1 cellular context compared by ENCODE assay signal in genomic region chr15:74545776-74546656, GRCh38.
TF ChIP-seq lines count a peak whose summit lies in the region.

No MANE protein-coding gene starts in this region.

TF ChIP-seq in GM12878, 131 proteins besides CTCF, POLR2A, EP300 and RAD21 (continued from another document):
- 0 out of 2 replicates have a peak, but pooled peaks have one; percentile 30 for TF ChIP-seq MLLT1 (IDR thresholded peaks at IDR 0.05)
- TF ChIP-seq ZBED1 (IDR thresholded peaks at IDR 0.05; ENCODE audit: borderline replicate concordance), result peak; percentile 84
- TF ChIP-seq CBFB (IDR thresholded peaks at IDR 0.05; ENCODE audit: low read depth), result peak; percentile 82
- TF ChIP-seq NBN (IDR thresholded peaks at IDR 0.05), result peak; percentile 79
- no peak for TF ChIP-seq ZNF384 (IDR thresholded peaks at IDR 0.05; ENCODE audit: borderline replicate concordance, low read depth, low read length)
- peak; percentile 86 for TF ChIP-seq TCF12 (IDR thresholded peaks at IDR 0.05; ENCODE audit: low read depth, low read length)
- TF ChIP-seq HDAC2 (IDR thresholded peaks at IDR 0.05), result no peak
- TF ChIP-seq KDM1A (IDR thresholded peaks at IDR 0.05; ENCODE audit: borderline replicate concordance), result no peak
- TF ChIP-seq PAX5 (IDR thresholded peaks at IDR 0.05; ENCODE audit: borderline replicate concordance, low read depth, low read length), result peak; percentile 76; the same call in 1 of the 2 replicates
- no peak for TF ChIP-seq CEBPZ (IDR thresholded peaks at IDR 0.05; ENCODE audit: low read depth, low read length)
